8 cellular contexts compared by ENCODE assay signal in genomic region chr1:184612229-184612628, GRCh38.
DNase-seq lines count a peak whose midpoint lies in the region; ATAC-seq and TF ChIP-seq lines count a peak whose summit lies in the region.
"Not testable (repeated sequence)": the region's sequence is repeated elsewhere in the genome, so short reads cannot be mapped to it uniquely, and the experiment has no call there.

No MANE protein-coding gene starts in this region.

- 80 to 93% methylated on average over 2 to 5 of the region's 5 CpGs for WGBS in gastroesophageal sphincter (ENCODE audit: low coverage in 1 of 2), 2 donors
- 71 to 89% methylated on average over 5 of the region's 5 CpGs for WGBS in sigmoid colon, 2 donors

- intact Hi-C loops in left lung (cut with DNase I); sigmoid colon (cut with DNase I); upper lobe of right lung (cut with DNase I): not testable (repeated sequence)

- not testable (repeated sequence) for H3K27me3 ChIP-seq in gastroesophageal sphincter, left lung, sigmoid colon, upper lobe of right lung

- H3K36me3 ChIP-seq in gastroesophageal sphincter, left lung, sigmoid colon, upper lobe of right lung: not testable (repeated sequence)

- not testable (repeated sequence) for TF ChIP-seq CTCF in gastroesophageal sphincter (IDR thresholded peaks at IDR 0.05); left lung (IDR thresholded peaks at IDR 0.05); neural crest cell (conservative IDR thresholded peaks at IDR 0.05); sigmoid colon (IDR thresholded peaks at IDR 0.05); upper lobe of right lung (IDR thresholded peaks at IDR 0.05)

- H3K9me3 Mint-ChIP-seq in neural crest cell: not testable (repeated sequence)

- H3K27me3 Mint-ChIP-seq in neural crest cell (ENCODE audit: low read depth): not testable (repeated sequence)

- DNase-seq in LoVo (ENCODE audit: low spot score) (peak; percentile 28), SIG-M5 treated with dmso at 0.1 percent for 504 hours (lab: John Stamatoyannopoulos, UW; ENCODE audit: unreplicated experiment) (peak; percentile 38), epithelial cell of prostate (ENCODE audit: low read depth, low spot score) (peak; percentile 97)
- DNase-seq in left lung; neural crest cell (ENCODE audit: low read depth, low spot score); sigmoid colon; upper lobe of right lung: not testable (repeated sequence)

- H3K4me1 Mint-ChIP-seq in neural crest cell: peaks cover 41% of the 10 kb centered on the region

- peak overlapping the region; percentile 62 for H3K27ac Mint-ChIP-seq in neural crest cell (ENCODE audit: unreplicated experiment)

- not testable (repeated sequence) for H3K9me3 ChIP-seq in gastroesophageal sphincter, left lung, sigmoid colon, upper lobe of right lung

- TF ChIP-seq EP300 in gastroesophageal sphincter (IDR thresholded peaks at IDR 0.05): not testable (repeated sequence)
- peak in 2 of 4 donors; percentile 1 to 15 for TF ChIP-seq EP300 in sigmoid colon (IDR thresholded peaks at IDR 0.05)

- H3K36me3 Mint-ChIP-seq in neural crest cell (ENCODE audit: low read depth): not testable (repeated sequence)

- not testable (repeated sequence) for H3K4me3 Mint-ChIP-seq in neural crest cell

- ATAC-seq in gastroesophageal sphincter: not testable (repeated sequence)
- ATAC-seq in left lung (peak; percentile 85), upper lobe of right lung (peak; percentile 85)

- TF ChIP-seq POLR2A in gastroesophageal sphincter (IDR thresholded peaks at IDR 0.05); sigmoid colon (IDR thresholded peaks at IDR 0.05): not testable (repeated sequence)

- H3K4me3 ChIP-seq in gastroesophageal sphincter, left lung, sigmoid colon, upper lobe of right lung: not testable (repeated sequence)

- H3K27ac ChIP-seq in epithelial cell of prostate (peak overlapping the region; percentile 91), gastroesophageal sphincter (peak overlapping the region; percentile 33 to 92 (median 85)), left lung (peak overlapping the region; percentile 6 to 42), sigmoid colon (peak overlapping the region; percentile 68 to 83 (median 79))
- H3K27ac ChIP-seq in upper lobe of right lung: not testable (repeated sequence)

- peaks cover 4 to 78% (median 20%) of the 10 kb centered on the region in 3 donors for H3K4me1 ChIP-seq in gastroesophageal sphincter
- peaks cover 0 to 13% of the 10 kb centered on the region in 2 donors for H3K4me1 ChIP-seq in left lung
- peaks cover 0 to 45% (median 43%) of the 10 kb centered on the region in 4 donors for H3K4me1 ChIP-seq in sigmoid colon
- peaks cover 15% of the 10 kb centered on the region for H3K4me1 ChIP-seq in upper lobe of right lung
